ENCODE assay signal across 19 cellular contexts in the genomic region with DNA sequence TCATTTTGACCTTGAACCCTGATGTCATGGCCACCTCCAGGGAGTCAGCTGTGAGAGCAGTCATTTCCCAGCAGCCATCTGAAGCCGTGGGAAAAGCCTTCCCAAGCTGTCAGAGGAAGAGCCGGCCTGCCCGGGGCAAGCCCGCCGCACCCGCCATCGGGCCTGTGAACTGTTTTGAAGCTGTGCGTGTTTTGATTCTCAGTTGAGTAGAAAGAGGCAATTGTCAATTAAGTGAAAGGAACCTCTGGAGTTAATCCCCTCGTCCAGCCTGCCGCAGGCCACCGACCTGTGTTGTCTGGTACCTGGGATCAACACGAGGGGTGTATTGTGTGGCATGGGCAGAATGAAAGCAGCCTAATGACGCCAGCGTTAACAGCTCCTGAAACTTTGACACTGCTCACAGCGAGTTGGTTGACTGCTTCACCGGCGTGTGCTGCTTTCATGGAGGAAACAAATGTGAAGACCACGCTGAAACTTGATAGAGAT.
"Had no signal": no experiment of that assay in that cellular context is flagged by ENCODE, and none has a peak within 500 bp of the region (broad histone marks: within the 10 kb centered on the region; RNA-seq: fewer than 3 reads in every experiment).

No MANE protein-coding gene starts in this region.

- H3K4me3 Mint-ChIP-seq: dendritic cell treated with granulocyte-macrophage colony-stimulating factor and Interleukin-4, amounts not matched to agents 40 ng/mL and 50 ng/mL, for 4 days; effector memory CD8-positive, alpha-beta T cell; naive thymus-derived CD4-positive, alpha-beta T cell had no signal

- H3K4me3 ChIP-seq: esophagus squamous epithelium, gastroesophageal sphincter, prostate gland, stomach, thoracic aorta, transverse colon had no signal

- H2AFZ ChIP-seq: parathyroid adenoma had no signal

- H3K4me1 Mint-ChIP-seq: naive thymus-derived CD4-positive, alpha-beta T cell had no signal

- H3K27me3 ChIP-seq: esophagus squamous epithelium, gastroesophageal sphincter, stomach, transverse colon had no signal

- H3K9ac ChIP-seq: parathyroid adenoma had no signal

- H3K9me3 ChIP-seq: esophagus squamous epithelium, gastroesophageal sphincter, prostate gland, stomach, thoracic aorta, transverse colon had no signal

- H3K27me3 Mint-ChIP-seq: dendritic cell treated with granulocyte-macrophage colony-stimulating factor and Interleukin-4, amounts not matched to agents 40 ng/mL and 50 ng/mL, for 4 days; effector memory CD8-positive, alpha-beta T cell had no signal

- H3K27ac ChIP-seq: esophagus squamous epithelium, gastroesophageal sphincter, parathyroid adenoma, prostate gland, stomach, thoracic aorta, transverse colon had no signal

- H3K4me1 ChIP-seq: esophagus squamous epithelium, parathyroid adenoma, prostate gland had no signal

- FAIRE-seq: colon had no signal

- H3K36me3 Mint-ChIP-seq: naive thymus-derived CD4-positive, alpha-beta T cell had no signal

- H3K9me3 Mint-ChIP-seq: dendritic cell treated with granulocyte-macrophage colony-stimulating factor and Interleukin-4, amounts not matched to agents 40 ng/mL and 50 ng/mL, for 4 days; effector memory CD8-positive, alpha-beta T cell had no signal

- H3K27ac Mint-ChIP-seq: dendritic cell treated with granulocyte-macrophage colony-stimulating factor and Interleukin-4, amounts not matched to agents 40 ng/mL and 50 ng/mL, for 4 days; effector memory CD8-positive, alpha-beta T cell; naive thymus-derived CD4-positive, alpha-beta T cell had no signal

- H3K36me3 ChIP-seq: prostate gland had no signal

- DNase-seq: cerebellar nuclear complex; effector memory CD8-positive, alpha-beta T cell; esophagus squamous epithelium; foreskin fibroblast; glutamatergic neuron; left colon; mesendoderm; naive thymus-derived CD4-positive, alpha-beta T cell; occipital lobe; stimulated activated naive CD4-positive, alpha-beta T cell; stomach; substantia nigra; transverse colon had no signal
